Comparison of ENCODE assay signal across 9 cellular contexts in genomic region chr9:106286249-106286648, GRCh38.
DNase-seq lines count a peak whose midpoint lies in the region; ATAC-seq and TF ChIP-seq lines count a peak whose summit lies in the region.
"Had no signal": no experiment of that assay in that cellular context is flagged by ENCODE, and none has a peak within 500 bp of the region (broad histone marks: within the 10 kb centered on the region; RNA-seq: fewer than 3 reads in every experiment).

No MANE protein-coding gene starts in this region.

- H3K4me3 Mint-ChIP-seq in MCF 10A (ENCODE audit: unreplicated experiment): no peak overlapping the region
- H3K4me3 Mint-ChIP-seq in activated CD8-positive, alpha-beta memory T cell treated with anti-CD3 and anti-CD28 coated beads, Interleukin-2, amount 10 ng/mL, durations not matched to agents 7 days and 5 days: no peak overlapping the region

- no peak for ATAC-seq in activated CD8-positive, alpha-beta memory T cell treated with anti-CD3 and anti-CD28 coated beads, Interleukin-2, amount 10 ng/mL, durations not matched to agents 7 days and 5 days
- ATAC-seq in GM21367 (IDR thresholded peaks at IDR 0.05; ENCODE audit: unreplicated experiment): no peak
- ATAC-seq: esophagus mucosa had no signal

- no peak for TF ChIP-seq POLR2A in breast epithelium (IDR thresholded peaks at IDR 0.05)

- H3K36me3 ChIP-seq in breast epithelium: no peaks in the 10 kb centered on the region

- DNase-seq in MCF 10A (ENCODE audit: unreplicated experiment) (peak; percentile 37), breast epithelium (ENCODE audit: low spot score in 2 of 2) (no peak), NOMO-1 treated with DMSO at 0.1 percent for 48 hours (lab: John Stamatoyannopoulos, UW; ENCODE audit: unreplicated experiment) (peak; percentile 24), foreskin fibroblast (no peak), superior temporal gyrus (ENCODE audit: extremely low spot score) (peak; percentile 80), NCI-H2196 (lab: John Stamatoyannopoulos, UW; ENCODE audit: unreplicated experiment) (no peak)
- no peak for DNase-seq in activated CD8-positive, alpha-beta memory T cell treated with anti-CD3 and anti-CD28 coated beads, Interleukin-2, amount 10 ng/mL, durations not matched to agents 7 days and 5 days

- H3K4me3 ChIP-seq in breast epithelium (no peak overlapping the region), foreskin fibroblast (ENCODE audit: low read depth in 1 of 2, low read length in 2 of 2) (no peak overlapping the region)

- H3K27me3 Mint-ChIP-seq in MCF 10A (ENCODE audit: insufficient read depth, unreplicated experiment): no peaks in the 10 kb centered on the region
- no peaks in the 10 kb centered on the region for H3K27me3 Mint-ChIP-seq in activated CD8-positive, alpha-beta memory T cell treated with anti-CD3 and anti-CD28 coated beads, Interleukin-2, amount 10 ng/mL, durations not matched to agents 7 days and 5 days

- no peaks in the 10 kb centered on the region for H3K27me3 ChIP-seq in breast epithelium

- H3K27ac Mint-ChIP-seq in MCF 10A (ENCODE audit: low read depth, unreplicated experiment): no peak overlapping the region
- H3K27ac Mint-ChIP-seq in activated CD8-positive, alpha-beta memory T cell treated with anti-CD3 and anti-CD28 coated beads, Interleukin-2, amount 10 ng/mL, durations not matched to agents 7 days and 5 days: no peak overlapping the region

- intact Hi-C loops in MCF 10A (cut with micrococcal nuclease): no loop called here
- intact Hi-C loops in breast epithelium (cut with DNase I; ENCODE audit: low total_unique reads): no loop called here

- H3K36me3 Mint-ChIP-seq in MCF 10A (ENCODE audit: insufficient read depth, unreplicated experiment): no peaks in the 10 kb centered on the region
- H3K36me3 Mint-ChIP-seq in activated CD8-positive, alpha-beta memory T cell treated with anti-CD3 and anti-CD28 coated beads, Interleukin-2, amount 10 ng/mL, durations not matched to agents 7 days and 5 days: no peaks in the 10 kb centered on the region

- H3K9me3 ChIP-seq in breast epithelium: no peaks in the 10 kb centered on the region

- no TSS peak for BruUV-seq in MCF 10A (replicated peaks; lab: Mats Ljungman, UMichigan)

- no peak for TF ChIP-seq CTCF in MCF 10A (IDR thresholded peaks at IDR 0.05; ENCODE audit: unreplicated experiment)
- TF ChIP-seq CTCF in breast epithelium (IDR thresholded peaks at IDR 0.05): no peak
- peak; percentile 18 for TF ChIP-seq CTCF in foreskin fibroblast (IDR thresholded peaks at IDR 0.05; ENCODE audit: low read depth, low read length)

- peaks cover 0 to 4% of the 10 kb centered on the region in 2 donors for H3K4me1 ChIP-seq in breast epithelium

- no peak overlapping the region for H3K27ac ChIP-seq in breast epithelium

- H3K9me3 Mint-ChIP-seq in MCF 10A (ENCODE audit: unreplicated experiment): peaks cover 5% of the 10 kb centered on the region
- peaks cover 15% of the 10 kb centered on the region for H3K9me3 Mint-ChIP-seq in activated CD8-positive, alpha-beta memory T cell treated with anti-CD3 and anti-CD28 coated beads, Interleukin-2, amount 10 ng/mL, durations not matched to agents 7 days and 5 days (ENCODE audit: low read depth)

- H3K4me1 Mint-ChIP-seq in MCF 10A (ENCODE audit: insufficient read depth, unreplicated experiment): no peaks in the 10 kb centered on the region
- no peaks in the 10 kb centered on the region for H3K4me1 Mint-ChIP-seq in activated CD8-positive, alpha-beta memory T cell treated with anti-CD3 and anti-CD28 coated beads, Interleukin-2, amount 10 ng/mL, durations not matched to agents 7 days and 5 days

- POLR2A ChIA-PET in MCF 10A (lab: Yijun Ruan, JAX): no interaction called here

- CTCF ChIA-PET in MCF 10A (lab: Yijun Ruan, JAX): interaction anchor here (0.6 kb wide), 1 partner anchor 730 kb away, joined by 3 read pairs; no protein-coding TSS in a partner anchor
- CTCF ChIA-PET in activated CD8-positive, alpha-beta memory T cell treated with anti-CD3 and anti-CD28 coated beads, Interleukin-2, amount 10 ng/mL, durations not matched to agents 7 days and 5 days (lab: Charles Lee): no interaction called here

Comparison
In these comparisons a context has a peak if more than half of its experiments do, and no peak if none do; other contexts are left out.
1. DNase-seq: peak in MCF 10A (single experiment), NOMO-1 treated with DMSO at 0.1 percent for 48 hours (single experiment) and superior temporal gyrus (single experiment); none in breast epithelium (0 of 2), foreskin fibroblast (0 of 2), NCI-H2196 (single experiment) and activated CD8-positive, alpha-beta memory T cell treated with anti-CD3 and anti-CD28 coated beads, Interleukin-2, amount 10 ng/mL, durations not matched to agents 7 days and 5 days (single experiment).